In genomic region chr2:147399011-147399410, GRCh38 we compare ENCODE assay signal across 18 cellular contexts.
"Had no signal": no experiment of that assay in that cellular context is flagged by ENCODE, and none has a peak within 500 bp of the region (broad histone marks: within the 10 kb centered on the region; RNA-seq: fewer than 3 reads in every experiment).

No MANE protein-coding gene starts in this region.

- H3K4me3 ChIP-seq: dorsolateral prefrontal cortex, left ventricle myocardium inferior, pancreas, sigmoid colon had no signal

- DNase-seq: activated CD4-positive, alpha-beta T cell treated with anti-CD3 and anti-CD28 coated beads, Interleukin-2, amount 10 ng/mL, durations not matched to agents 24 days and 14 days; activated CD8-positive, alpha-beta T cell treated with anti-CD3 and anti-CD28 coated beads, Interleukin-2, amount 10 ng/mL, durations not matched to agents 7 days and 5 days; activated naive CD4-positive, alpha-beta T cell treated with anti-CD3 and anti-CD28 coated beads for 36 hours; activated T-cell treated with anti-CD3 and anti-CD28 coated beads, Interleukin-2, amount 50 U/mL, for 4 hours; aorta; brain microvascular endothelial cell; central memory CD4-positive, alpha-beta T cell; dorsolateral prefrontal cortex; foreskin melanocyte; head of caudate nucleus; kidney; left ventricle myocardium inferior; mesenchymal stem cell; natural killer cell; pancreas; sigmoid colon; stimulated activated naive B cell treated with anti-CD40 and anti-IgM and Interleukin-4, amounts not matched to agents 10 μg/mL and 1 μg/mL and 100 μg/mL, for 72 hours had no signal

- H3K9me3 ChIP-seq: left ventricle myocardium inferior, neutrophil, pancreas, sigmoid colon had no signal

- H3K4me3 Mint-ChIP-seq: activated CD4-positive, alpha-beta T cell treated with anti-CD3 and anti-CD28 coated beads, Interleukin-2, amount 10 ng/mL, durations not matched to agents 24 days and 14 days; activated CD8-positive, alpha-beta T cell treated with anti-CD3 and anti-CD28 coated beads, Interleukin-2, amount 10 ng/mL, durations not matched to agents 7 days and 5 days; activated naive CD4-positive, alpha-beta T cell treated with anti-CD3 and anti-CD28 coated beads for 36 hours; activated T-cell treated with anti-CD3 and anti-CD28 coated beads, Interleukin-2, amount 50 U/mL, for 4 hours; natural killer cell; stimulated activated naive B cell treated with anti-CD40 and anti-IgM and Interleukin-4, amounts not matched to agents 10 μg/mL and 1 μg/mL and 100 μg/mL, for 72 hours had no signal

- H3K4me1 ChIP-seq: left ventricle myocardium inferior, pancreas, sigmoid colon had no signal

- H3K36me3 ChIP-seq: brain microvascular endothelial cell, left ventricle myocardium inferior, neutrophil, pancreas, sigmoid colon had no signal

- H3K9me3 Mint-ChIP-seq: activated naive CD4-positive, alpha-beta T cell treated with anti-CD3 and anti-CD28 coated beads for 36 hours; activated T-cell treated with anti-CD3 and anti-CD28 coated beads, Interleukin-2, amount 50 U/mL, for 4 hours; natural killer cell; stimulated activated naive B cell treated with anti-CD40 and anti-IgM and Interleukin-4, amounts not matched to agents 10 μg/mL and 1 μg/mL and 100 μg/mL, for 72 hours had no signal

- H3K27ac Mint-ChIP-seq: activated CD4-positive, alpha-beta T cell treated with anti-CD3 and anti-CD28 coated beads, Interleukin-2, amount 10 ng/mL, durations not matched to agents 24 days and 14 days; activated CD8-positive, alpha-beta T cell treated with anti-CD3 and anti-CD28 coated beads, Interleukin-2, amount 10 ng/mL, durations not matched to agents 7 days and 5 days; activated naive CD4-positive, alpha-beta T cell treated with anti-CD3 and anti-CD28 coated beads for 36 hours; natural killer cell; stimulated activated naive B cell treated with anti-CD40 and anti-IgM and Interleukin-4, amounts not matched to agents 10 μg/mL and 1 μg/mL and 100 μg/mL, for 72 hours had no signal

- H3K27me3 Mint-ChIP-seq: stimulated activated naive B cell treated with anti-CD40 and anti-IgM and Interleukin-4, amounts not matched to agents 10 μg/mL and 1 μg/mL and 100 μg/mL, for 72 hours had no signal

- H3K36me3 Mint-ChIP-seq: natural killer cell; stimulated activated naive B cell treated with anti-CD40 and anti-IgM and Interleukin-4, amounts not matched to agents 10 μg/mL and 1 μg/mL and 100 μg/mL, for 72 hours had no signal

- H3K27me3 ChIP-seq: brain microvascular endothelial cell, dorsolateral prefrontal cortex, neutrophil, pancreas, sigmoid colon had no signal

- H3K27ac ChIP-seq: brain microvascular endothelial cell, dorsolateral prefrontal cortex, left ventricle myocardium inferior, neutrophil, pancreas, sigmoid colon had no signal

- H3K4me1 Mint-ChIP-seq: activated CD4-positive, alpha-beta T cell treated with anti-CD3 and anti-CD28 coated beads, Interleukin-2, amount 10 ng/mL, durations not matched to agents 24 days and 14 days; natural killer cell; stimulated activated naive B cell treated with anti-CD40 and anti-IgM and Interleukin-4, amounts not matched to agents 10 μg/mL and 1 μg/mL and 100 μg/mL, for 72 hours had no signal
